In the genomic region with DNA sequence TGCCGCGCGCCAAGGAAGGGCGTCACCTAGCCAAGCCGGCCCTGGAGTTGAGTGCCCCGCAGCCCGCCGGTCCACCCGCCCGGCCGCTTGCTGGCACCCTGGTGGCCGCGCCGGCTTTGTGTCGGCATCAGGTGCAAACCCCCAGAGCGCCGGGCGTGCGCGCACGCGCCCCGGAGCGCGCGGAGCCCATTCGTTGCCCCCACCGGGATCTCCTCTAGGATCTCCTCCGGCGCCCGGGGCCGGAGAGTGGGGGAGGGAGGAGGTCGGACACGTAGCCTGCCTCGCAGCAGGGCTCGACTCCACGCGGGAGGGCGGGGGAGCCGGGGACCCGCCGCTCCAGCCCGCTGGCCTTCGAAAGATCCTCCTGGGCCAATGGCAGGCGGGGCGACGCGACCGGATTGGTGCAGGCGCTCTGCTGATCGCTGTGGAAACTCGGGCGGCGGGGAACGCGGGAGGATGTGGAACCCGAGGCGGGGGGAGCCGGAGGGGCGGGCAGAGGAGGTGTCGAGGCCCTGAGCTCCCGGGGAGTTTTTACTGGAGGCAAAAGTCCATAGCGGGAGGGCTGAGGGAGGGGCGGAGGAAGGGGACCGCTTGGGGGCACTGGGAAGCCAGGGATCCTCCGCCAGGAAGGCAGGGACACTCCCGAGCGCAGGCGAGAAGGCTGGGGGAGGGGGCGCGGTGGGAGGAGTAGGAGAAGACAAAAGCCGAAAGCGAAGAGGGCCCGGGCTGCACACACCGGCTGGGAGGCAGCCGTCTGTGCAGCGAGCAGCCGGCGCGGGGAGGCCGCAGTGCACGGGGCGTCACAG, we compare ENCODE assay signal across 8 cellular contexts. TPM values are rescaled to one million over a fixed set of nuclear protein-coding genes. Genes with fewer than 3 reads are reported as not detected.
DNase-seq lines count a peak whose midpoint lies in the region; ATAC-seq and TF ChIP-seq lines count a peak whose summit lies in the region.

FADS2 (plus strand) TSS at position 728 of the 806 bp plus-strand sequence. CDS start 91 bp downstream, outside the sequence.

- POLR2A ChIA-PET in GM10248 (lab: Yijun Ruan, JAX) (interaction anchor here (0.5 to 1.3 kb wide), 2 partner anchors 13 to 141 kb away, joined by 3 to 5 read pairs; no protein-coding TSS in a partner anchor), T-cell (lab: Charles Lee) (interaction anchor here in 1 of 2 donors (0.6 to 0.7 kb wide), 3 partner anchors 18 to 285 kb away, joined by 3 to 6 read pairs (median 5); no protein-coding TSS in a partner anchor)

- H3K36me3 ChIP-seq in ascending aorta: no peaks in the 10 kb centered on the region
- H3K36me3 ChIP-seq in prostate gland: no peaks in the 10 kb centered on the region
- no peaks in the 10 kb centered on the region for H3K36me3 ChIP-seq in aorta (ENCODE audit: control insufficient read depth in 1 of 2, insufficient read depth in 2 of 2, low read length in 1 of 2)

- peaks cover 2 to 39% of the 10 kb centered on the region in 2 donors for H3K4me1 ChIP-seq in ascending aorta
- H3K4me1 ChIP-seq in right cardiac atrium (ENCODE audit: control insufficient read depth, insufficient read depth, low read length): peaks cover 8% of the 10 kb centered on the region
- H3K4me1 ChIP-seq in prostate gland (replicated peaks): peaks cover 12% of the 10 kb centered on the region
- no peaks in the 10 kb centered on the region for H3K4me1 ChIP-seq in aorta (ENCODE audit: control insufficient read depth in 1 of 2, insufficient read depth in 2 of 2, low read length in 2 of 2)

- H3K27me3 ChIP-seq in ascending aorta (no peaks in the 10 kb centered on the region), right cardiac atrium (ENCODE audit: control insufficient read depth, insufficient read depth) (no peaks in the 10 kb centered on the region), prostate gland (replicated peaks; ENCODE audit: insufficient read depth) (no peaks in the 10 kb centered on the region), aorta (ENCODE audit: control insufficient read depth in 1 of 2, insufficient read depth in 2 of 2, low read length in 1 of 2) (no peaks in the 10 kb centered on the region)

- no peaks in the 10 kb centered on the region for H3K36me3 Mint-ChIP-seq in T-cell

- peak; percentile 93 for DNase-seq in GM10248 (ENCODE audit: extremely low spot score)
- peak; percentile 95 for DNase-seq in NCI-H128 (lab: John Stamatoyannopoulos, UW; ENCODE audit: unreplicated experiment)
- DNase-seq in T-cell: peak in 33 of 34 experiments; percentile 29 to 89 (median 57)
- peak; percentile 75 to 96 for DNase-seq in ascending aorta (ENCODE audit: low spot score in 2 of 2)
- peak; percentile 96 to 98 (median 97) for DNase-seq in right cardiac atrium
- peak; percentile 84 for DNase-seq in prostate gland (ENCODE audit: low spot score)
- peak; percentile 98 to 99 for DNase-seq in aorta

- H3K27ac ChIP-seq in ascending aorta (peak within 1 kb of the TSS; percentile 90 to 92), right cardiac atrium (ENCODE audit: low read length) (peak within 1 kb of the TSS; percentile 72), prostate gland (peak within 1 kb of the TSS; percentile 77 to 86), aorta (ENCODE audit: low read depth in 1 of 2, low read length in 2 of 2) (peak within 1 kb of the TSS; percentile 48 to 88)

- H3K9me3 ChIP-seq in ascending aorta: no peaks in the 10 kb centered on the region
- H3K9me3 ChIP-seq in right cardiac atrium (ENCODE audit: control insufficient read depth, low read length): no peaks in the 10 kb centered on the region
- no peaks in the 10 kb centered on the region for H3K9me3 ChIP-seq in prostate gland
- H3K9me3 ChIP-seq in aorta (ENCODE audit: control insufficient read depth, low read length): no peaks in the 10 kb centered on the region

- no peak within 1 kb of the TSS for H3K27ac Mint-ChIP-seq in T-cell

- CTCF ChIA-PET in GM10248 (lab: Yijun Ruan, JAX): interaction anchor here (1.2 to 6.9 kb wide), 8 partner anchors 9 to 296 kb away, joined by 3 to 52 read pairs (median 12); partner anchors contain the start of genes FADS1 and INCENP
- CTCF ChIA-PET in T-cell (lab: Charles Lee): interaction anchor here in 1 of 2 donors (0.9 to 1.2 kb wide), 2 partner anchors 9 to 31 kb away, joined by 3 to 4 read pairs; no protein-coding TSS in a partner anchor

- no peaks in the 10 kb centered on the region for H3K9me3 Mint-ChIP-seq in T-cell

- under 1% methylated on average over 83 of the region's 83 CpGs for WGBS in right cardiac atrium
- WGBS in prostate gland: 1% methylated on average over 45 of the region's 83 CpGs
- 0 to 1% methylated on average over 74 to 83 of the region's 83 CpGs for WGBS in aorta, 2 donors

- TF ChIP-seq POLR2A in prostate gland (IDR thresholded peaks at IDR 0.05): peak; percentile 22

- peaks cover 0 to 44% of the 10 kb centered on the region in 2 donors for H3K27me3 Mint-ChIP-seq in T-cell

- ATAC-seq in HG02571 (IDR thresholded peaks at IDR 0.05; ENCODE audit: unreplicated experiment): peak; percentile 71
- ATAC-seq in T-cell (replicated peaks in 1 of 4): peak; percentile 75 to 90 (median 82)
- ATAC-seq in right cardiac atrium: peak; percentile 91 to 93
- ATAC-seq in aorta (ENCODE audit: low FRiP score): peak; percentile 89

- peak within 1 kb of the TSS; percentile 74 to 78 for H3K4me3 ChIP-seq in ascending aorta
- H3K4me3 ChIP-seq in right cardiac atrium (ENCODE audit: low read length): peak within 1 kb of the TSS; percentile 65
- peak within 1 kb of the TSS; percentile 44 to 71 for H3K4me3 ChIP-seq in prostate gland
- peak within 1 kb of the TSS; percentile 61 to 67 for H3K4me3 ChIP-seq in aorta (ENCODE audit: low read length in 2 of 2)

- H3K4me1 Mint-ChIP-seq in T-cell: peaks cover 17 to 44% (median 20%) of the 10 kb centered on the region in 3 donors

- TF ChIP-seq CTCF in GM10248 (IDR thresholded peaks at IDR 0.05; ENCODE audit: control extremely low read depth, extremely low read depth, low read depth, missing control alignments): no peak
- TF ChIP-seq CTCF in ascending aorta (IDR thresholded peaks at IDR 0.05): peak in 1 of 3 experiments; percentile 17
- TF ChIP-seq CTCF in prostate gland (IDR thresholded peaks at IDR 0.05): no peak

- intact Hi-C loops in ascending aorta (cut with DNase I): loop anchor here (1.0 kb wide), 2 partner anchors 10 to 63 kb away; partner anchors contain the start of gene FADS1
- intact Hi-C loops in right cardiac atrium (cut with DNase I): no loop called here
- intact Hi-C loops in prostate gland (cut with DNase I): no loop called here
- intact Hi-C loops in aorta (cut with DNase I): loop anchor here in 1 of 2 donors (5.0 kb wide), 1 partner anchor 65 kb away; the partner anchor contains the start of gene FADS3

- peak within 1 kb of the TSS; percentile 75 to 85 (median 78) for H3K4me3 Mint-ChIP-seq in T-cell

RNA-seq across cellular contexts. Expression of gene FADS2, which starts in this region (rescaled TPM):
- 10 to 100 TPM in 1 of 5 donors, 1 to 10 TPM in 4; 1.9 to 20.9 (median 2.7) TPM for total RNA-seq in T-cell
- 37.6 TPM for total RNA-seq in ascending aorta
- total RNA-seq in right cardiac atrium: 10 to 100 TPM; 16.4 to 38.1 (median 31.1) TPM
- 30.6 TPM for polyA plus RNA-seq in right cardiac atrium
- 100 to 1,000 TPM in 1 of 2 donors, 10 to 100 TPM in 1; 67.5 to 213 TPM for total RNA-seq in prostate gland
- 100 to 1,000 TPM in 1 of 2 donors, 10 to 100 TPM in 1; 89.7 to 167 TPM for total RNA-seq in aorta
- polyA plus RNA-seq in aorta: 10 to 100 TPM; 38.2 to 71.4 TPM

Comparison
In these comparisons a context has a peak if more than half of its experiments do, and no peak if none do; other contexts are left out.
1. Peak in every context shown above with its lines: DNase-seq, ATAC-seq, H3K4me3 ChIP-seq and H3K27ac ChIP-seq.